In genomic region chr6:129006685-129007514, GRCh38 we compare ENCODE assay signal across 30 cellular contexts.
DNase-seq lines count a peak whose midpoint lies in the region; ATAC-seq and TF ChIP-seq lines count a peak whose summit lies in the region.
"Had no signal": no experiment of that assay in that cellular context is flagged by ENCODE, and none has a peak within 500 bp of the region (broad histone marks: within the 10 kb centered on the region; RNA-seq: fewer than 3 reads in every experiment).

No MANE protein-coding gene starts in this region.

- H3K27ac Mint-ChIP-seq in endothelial cell (ENCODE audit: unreplicated experiment): peak overlapping the region; percentile 2
- H3K27ac Mint-ChIP-seq: activated B cell treated with CpG ODN at 0.5 μM for 24 hours; activated naive CD4-positive, alpha-beta T cell treated with anti-CD3 and anti-CD28 coated beads, Interleukin-2, amount 50 U/mL, for 24 hours; activated T-helper 1 cell treated with anti-CD3 and anti-CD28 coated beads, Interleukin-12 subunit alpha, Interleukin-12 subunit beta, Interleukin-2, Interleukin-4 antibody, amounts not matched to agents 30 ng/mL and 10 ng/mL and 1 ng/mL, durations not matched to agents 14 hours and 24 hours and 36 hours; B cell; CD8-positive, alpha-beta memory T cell; naive thymus-derived CD8-positive, alpha-beta T cell had no signal

- H3K27me3 ChIP-seq in heart left ventricle: no peaks in the 10 kb centered on the region
- no peaks in the 10 kb centered on the region for H3K27me3 ChIP-seq in thyroid gland
- H3K27me3 ChIP-seq: cardiac muscle cell, stomach, transverse colon had no signal

- H3K4me1 ChIP-seq in heart left ventricle (peaks cover 0 to 47% (median 31%) of the 10 kb centered on the region in 12 donors), mesodermal cell (ENCODE audit: control insufficient read depth, insufficient read depth, low read length, poor library complexity, severe bottlenecking) (peaks cover 8% of the 10 kb centered on the region), thyroid gland (no peaks in the 10 kb centered on the region)
- H3K4me1 ChIP-seq: A549, stomach, transverse colon had no signal

- no peaks in the 10 kb centered on the region for H3K9me3 ChIP-seq in heart left ventricle
- no peaks in the 10 kb centered on the region for H3K9me3 ChIP-seq in mesodermal cell (ENCODE audit: control insufficient read depth, low read length)
- no peaks in the 10 kb centered on the region for H3K9me3 ChIP-seq in thyroid gland
- H3K9me3 ChIP-seq: A549, stomach, transverse colon had no signal

- DNase-seq in heart left ventricle: no peak
- DNase-seq in cardiac septum (ENCODE audit: low spot score): no peak
- DNase-seq in endothelial cell (ENCODE audit: low spot score): peak; percentile 3
- no peak for DNase-seq in thyroid gland
- no peak for DNase-seq in occipital lobe (lab: John Stamatoyannopoulos, UW)
- DNase-seq: activated B cell treated with CpG ODN at 0.5 μM for 24 hours; activated CD4-positive, alpha-beta T cell treated with anti-CD3 and anti-CD28 coated beads, Interleukin-2, amount 50 U/mL, for 4 hours; CD8-positive, alpha-beta memory T cell; cortex of kidney; glutamatergic neuron; GOT3; left colon; midbrain; MM.1S; naive thymus-derived CD8-positive, alpha-beta T cell; NCI-H1417 treated with DMSO at 0.1 percent for 48 hours; NCI-H510A; posterior cingulate gyrus; stomach; T1000; transverse colon had no signal

- no peak overlapping the region for H3K4me3 Mint-ChIP-seq in endothelial cell (ENCODE audit: unreplicated experiment)
- H3K4me3 Mint-ChIP-seq: activated B cell treated with CpG ODN at 0.5 μM for 24 hours; activated naive CD4-positive, alpha-beta T cell treated with anti-CD3 and anti-CD28 coated beads, Interleukin-2, amount 50 U/mL, for 24 hours; activated T-helper 1 cell treated with anti-CD3 and anti-CD28 coated beads, Interleukin-12 subunit alpha, Interleukin-12 subunit beta, Interleukin-2, Interleukin-4 antibody, amounts not matched to agents 30 ng/mL and 10 ng/mL and 1 ng/mL, durations not matched to agents 14 hours and 24 hours and 36 hours; B cell; CD8-positive, alpha-beta memory T cell; naive thymus-derived CD8-positive, alpha-beta T cell had no signal

- H3K36me3 ChIP-seq in heart left ventricle: no peaks in the 10 kb centered on the region
- no peaks in the 10 kb centered on the region for H3K36me3 ChIP-seq in mesodermal cell (ENCODE audit: control insufficient read depth, insufficient read depth, low read length)
- no peaks in the 10 kb centered on the region for H3K36me3 ChIP-seq in thyroid gland
- H3K36me3 ChIP-seq: cardiac muscle cell, stomach, transverse colon had no signal

- 21 to 33% (median 32%) methylated on average over 5 of the region's 5 CpGs for WGBS in heart left ventricle, 4 donors
- WGBS in mesodermal cell (ENCODE audit: insufficient coverage in 2 of 2), 2 experiments: 72 to 85% methylated on average over 3 to 5 of the region's 5 CpGs
- WGBS in thyroid gland, 2 donors: 49 to 56% methylated on average over 5 of the region's 5 CpGs

- no peaks in the 10 kb centered on the region for H3K36me3 Mint-ChIP-seq in endothelial cell (ENCODE audit: low read depth, unreplicated experiment)
- H3K36me3 Mint-ChIP-seq: activated naive CD4-positive, alpha-beta T cell treated with anti-CD3 and anti-CD28 coated beads, Interleukin-2, amount 50 U/mL, for 24 hours; CD8-positive, alpha-beta memory T cell; naive thymus-derived CD8-positive, alpha-beta T cell had no signal

- intact Hi-C loops in heart left ventricle (cut with DNase I) (no loop called here), cardiac septum (cut with DNase I) (no loop called here), thyroid gland (cut with DNase I) (no loop called here)

- H3K4me3 ChIP-seq in heart left ventricle: no peak overlapping the region
- H3K4me3 ChIP-seq in mesodermal cell (ENCODE audit: extremely low read depth, insufficient read depth, low read length, poor library complexity, severe bottlenecking): no peak overlapping the region
- H3K4me3 ChIP-seq in thyroid gland (replicated peaks in 1 of 3): no peak overlapping the region
- H3K4me3 ChIP-seq: A549, cardiac muscle cell, K562, stomach, transverse colon had no signal

- TF ChIP-seq CTCF in heart left ventricle (IDR thresholded peaks at IDR 0.05): no peak
- no peak for TF ChIP-seq CTCF in endothelial cell (IDR thresholded peaks at IDR 0.05; ENCODE audit: unreplicated experiment)
- TF ChIP-seq CTCF in thyroid gland (IDR thresholded peaks at IDR 0.05): no peak

- ATAC-seq in heart left ventricle: peak in 3 of 4 donors; percentile 28 to 61 (median 44)
- no peak for ATAC-seq in GM21381 (IDR thresholded peaks at IDR 0.05; ENCODE audit: unreplicated experiment)
- no peak for ATAC-seq in GM18519 (IDR thresholded peaks at IDR 0.05; ENCODE audit: low FRiP score, unreplicated experiment)
- ATAC-seq: A549; K562; left colon; naive thymus-derived CD8-positive, alpha-beta T cell had no signal

- peaks cover 12% of the 10 kb centered on the region for H3K4me1 Mint-ChIP-seq in endothelial cell (ENCODE audit: unreplicated experiment)
- H3K4me1 Mint-ChIP-seq: activated B cell treated with CpG ODN at 0.5 μM for 24 hours; activated naive CD4-positive, alpha-beta T cell treated with anti-CD3 and anti-CD28 coated beads, Interleukin-2, amount 50 U/mL, for 24 hours; B cell; CD8-positive, alpha-beta memory T cell; naive thymus-derived CD8-positive, alpha-beta T cell had no signal

- no peaks in the 10 kb centered on the region for H3K9me3 Mint-ChIP-seq in endothelial cell (ENCODE audit: unreplicated experiment)
- H3K9me3 Mint-ChIP-seq: activated B cell treated with CpG ODN at 0.5 μM for 24 hours; activated naive CD4-positive, alpha-beta T cell treated with anti-CD3 and anti-CD28 coated beads, Interleukin-2, amount 50 U/mL, for 24 hours; activated T-helper 1 cell treated with anti-CD3 and anti-CD28 coated beads, Interleukin-12 subunit alpha, Interleukin-12 subunit beta, Interleukin-2, Interleukin-4 antibody, amounts not matched to agents 30 ng/mL and 10 ng/mL and 1 ng/mL, durations not matched to agents 14 hours and 24 hours and 36 hours; naive thymus-derived CD8-positive, alpha-beta T cell had no signal

- no peak for TF ChIP-seq POLR2A in heart left ventricle (IDR thresholded peaks at IDR 0.05)
- TF ChIP-seq POLR2A in thyroid gland (IDR thresholded peaks at IDR 0.05): no peak

- H3K27ac ChIP-seq in heart left ventricle (peak overlapping the region in 8 of 12 donors; percentile 2 to 45 (median 18)), mesodermal cell (ENCODE audit: low read depth, low read length, severe bottlenecking) (peak overlapping the region; percentile 33), thyroid gland (no peak overlapping the region)
- H3K27ac ChIP-seq: A549, cardiac muscle cell, stomach, transverse colon had no signal

- no peaks in the 10 kb centered on the region for H3K27me3 Mint-ChIP-seq in endothelial cell (ENCODE audit: unreplicated experiment)
- H3K27me3 Mint-ChIP-seq: activated B cell treated with CpG ODN at 0.5 μM for 24 hours, B cell had no signal

Comparison
In these comparisons a context has a peak if more than half of its experiments do, and no peak if none do; other contexts are left out.
1. ATAC-seq: peak in heart left ventricle (3 of 4); none in GM21381 (single experiment) and GM18519 (single experiment).
2. H3K27ac ChIP-seq: peak in heart left ventricle (8 of 12) and mesodermal cell (single experiment); none in thyroid gland (0 of 3).